Comparison of ENCODE assay signal across 16 cellular contexts in the genomic region with DNA sequence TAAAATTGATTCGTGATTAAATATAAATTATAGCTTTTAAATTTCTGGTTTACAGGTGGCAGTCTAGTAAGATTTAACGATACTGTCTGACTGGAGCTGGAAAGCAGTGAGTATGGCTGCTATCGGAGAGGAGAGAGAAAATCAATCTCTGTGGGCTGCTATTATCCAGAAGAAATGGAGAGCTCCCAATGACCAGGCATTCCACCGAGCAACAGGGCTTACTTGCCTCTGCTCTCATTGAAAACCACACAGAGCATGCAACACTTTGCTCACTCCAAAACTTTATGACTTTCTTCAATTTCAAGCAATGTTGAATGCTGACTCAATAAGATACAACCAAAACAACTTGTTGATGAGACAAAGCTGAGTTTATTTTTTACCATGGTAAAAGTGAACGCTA.
"Had no signal": no experiment of that assay in that cellular context is flagged by ENCODE, and none has a peak within 500 bp of the region (broad histone marks: within the 10 kb centered on the region; RNA-seq: fewer than 3 reads in every experiment).

No MANE protein-coding gene starts in this region.

- DNase-seq: activated CD4-positive, CD25-positive, alpha-beta regulatory T cell treated with anti-CD3 and anti-CD28 coated beads, Interleukin-2, amount 50 U/mL, for 72 hours; activated naive CD4-positive, alpha-beta T cell; activated naive CD8-positive, alpha-beta T cell treated with anti-CD3 and anti-CD28 coated beads, Interleukin-2, amount 10 ng/mL, durations not matched to agents 7 days and 5 days; anterior cingulate cortex; cerebellar nuclear complex; effector memory CD8-positive, alpha-beta T cell; gastrocnemius medialis; heart left ventricle; psoas muscle; stimulated activated naive CD8-positive, alpha-beta T cell treated with anti-CD3 and anti-CD28 coated beads, Interleukin-15, amount 100 ng/mL, for 72 hours had no signal

- H3K9me3 Mint-ChIP-seq: nephron had no signal

- H3K27me3 ChIP-seq: gastrocnemius medialis, heart left ventricle had no signal

- H3K27me3 Mint-ChIP-seq: activated naive CD8-positive, alpha-beta T cell treated with anti-CD3 and anti-CD28 coated beads, Interleukin-2, amount 10 ng/mL, durations not matched to agents 7 days and 5 days; dendritic cell treated with granulocyte-macrophage colony-stimulating factor and Interleukin-4, amounts not matched to agents 40 ng/mL and 50 ng/mL, for 4 days; effector memory CD8-positive, alpha-beta T cell; stimulated activated naive CD8-positive, alpha-beta T cell treated with anti-CD3 and anti-CD28 coated beads, Interleukin-15, amount 100 ng/mL, for 72 hours; type B pancreatic cell had no signal

- H3K9me3 ChIP-seq: gastrocnemius medialis, psoas muscle had no signal

- H3K4me1 ChIP-seq: gastrocnemius medialis, heart left ventricle, psoas muscle had no signal

- H3K4me3 Mint-ChIP-seq: activated naive CD8-positive, alpha-beta T cell treated with anti-CD3 and anti-CD28 coated beads, Interleukin-2, amount 10 ng/mL, durations not matched to agents 7 days and 5 days; activated T-helper 1 cell treated with anti-CD3 and anti-CD28 coated beads, Interleukin-12 subunit alpha, Interleukin-12 subunit beta, Interleukin-2, Interleukin-4 antibody, amounts not matched to agents 30 ng/mL and 10 ng/mL and 1 ng/mL, durations not matched to agents 14 hours and 24 hours and 36 hours; dendritic cell treated with granulocyte-macrophage colony-stimulating factor and Interleukin-4, amounts not matched to agents 40 ng/mL and 50 ng/mL, for 4 days; effector memory CD8-positive, alpha-beta T cell; nephron; stimulated activated naive CD8-positive, alpha-beta T cell treated with anti-CD3 and anti-CD28 coated beads, Interleukin-15, amount 100 ng/mL, for 72 hours; type B pancreatic cell had no signal

- H3K4me3 ChIP-seq: gastrocnemius medialis, heart left ventricle, psoas muscle had no signal

- H3K36me3 Mint-ChIP-seq: activated naive CD8-positive, alpha-beta T cell treated with anti-CD3 and anti-CD28 coated beads, Interleukin-2, amount 10 ng/mL, durations not matched to agents 7 days and 5 days; type B pancreatic cell had no signal

- H3K27ac Mint-ChIP-seq: activated naive CD8-positive, alpha-beta T cell treated with anti-CD3 and anti-CD28 coated beads, Interleukin-2, amount 10 ng/mL, durations not matched to agents 7 days and 5 days; activated T-helper 1 cell treated with anti-CD3 and anti-CD28 coated beads, Interleukin-12 subunit alpha, Interleukin-12 subunit beta, Interleukin-2, Interleukin-4 antibody, amounts not matched to agents 30 ng/mL and 10 ng/mL and 1 ng/mL, durations not matched to agents 14 hours and 24 hours and 36 hours; dendritic cell treated with granulocyte-macrophage colony-stimulating factor and Interleukin-4, amounts not matched to agents 40 ng/mL and 50 ng/mL, for 4 days; effector memory CD8-positive, alpha-beta T cell; nephron; stimulated activated naive CD8-positive, alpha-beta T cell treated with anti-CD3 and anti-CD28 coated beads, Interleukin-15, amount 100 ng/mL, for 72 hours; type B pancreatic cell had no signal

- H3K4me1 Mint-ChIP-seq: activated naive CD8-positive, alpha-beta T cell treated with anti-CD3 and anti-CD28 coated beads, Interleukin-2, amount 10 ng/mL, durations not matched to agents 7 days and 5 days; nephron; stimulated activated naive CD8-positive, alpha-beta T cell treated with anti-CD3 and anti-CD28 coated beads, Interleukin-15, amount 100 ng/mL, for 72 hours had no signal

- H3K36me3 ChIP-seq: gastrocnemius medialis, heart left ventricle had no signal

- H3K27ac ChIP-seq: epithelial cell of prostate, gastrocnemius medialis, heart left ventricle, psoas muscle had no signal

- ATAC-seq: effector memory CD8-positive, alpha-beta T cell; gastrocnemius medialis; heart left ventricle; psoas muscle; sciatic nerve; stimulated activated naive CD8-positive, alpha-beta T cell treated with anti-CD3 and anti-CD28 coated beads, Interleukin-15, amount 100 ng/mL, for 72 hours had no signal
